ENCODE assay signal across 8 cellular contexts in the genomic region with DNA sequence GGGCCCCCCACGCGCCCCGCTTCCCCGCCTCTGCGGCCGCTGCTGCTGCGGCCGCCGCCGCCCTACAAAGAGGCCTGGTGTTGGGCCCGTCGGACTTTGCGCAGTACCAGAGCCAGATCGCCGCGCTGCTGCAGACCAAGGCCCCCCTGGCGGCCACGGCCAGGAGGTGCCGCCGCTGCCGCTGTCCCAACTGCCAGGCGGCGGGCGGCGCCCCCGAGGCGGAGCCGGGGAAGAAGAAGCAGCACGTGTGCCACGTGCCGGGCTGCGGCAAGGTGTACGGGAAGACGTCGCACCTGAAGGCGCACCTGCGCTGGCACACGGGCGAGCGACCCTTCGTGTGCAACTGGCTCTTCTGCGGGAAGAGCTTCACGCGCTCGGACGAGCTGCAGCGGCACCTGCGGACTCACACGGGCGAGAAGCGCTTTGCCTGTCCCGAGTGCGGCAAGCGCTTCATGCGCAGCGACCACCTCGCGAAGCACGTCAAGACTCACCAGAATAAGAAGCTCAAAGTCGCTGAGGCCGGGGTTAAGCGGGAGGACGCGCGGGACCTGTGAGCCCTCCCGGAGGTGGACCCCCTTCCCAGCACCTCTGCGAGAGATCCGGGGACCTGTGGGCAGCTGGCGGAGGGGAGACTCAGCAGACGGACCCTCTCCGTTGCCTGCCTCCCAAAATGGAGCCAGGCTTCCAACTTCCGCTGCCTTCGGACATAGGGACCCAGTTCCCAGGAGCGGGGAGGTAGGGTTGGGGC. TPM values are rescaled to one million over a fixed set of nuclear protein-coding genes. Genes with fewer than 3 reads are reported as not detected.
A peak's percentile ranks its signal among the peaks of the same experiment; 100 is the strongest.
DNase-seq lines count a peak whose midpoint lies in the region; ATAC-seq and TF ChIP-seq lines count a peak whose summit lies in the region.

No MANE protein-coding gene starts in this region.

- no peak overlapping the region for H2BK15ac ChIP-seq in H9 (ENCODE audit: low read depth, low read length)

- H3T11ph ChIP-seq in H9 (ENCODE audit: low read length): no peak overlapping the region

- H4K5ac ChIP-seq in H9 (ENCODE audit: insufficient read length, low read depth, low read length): no peak overlapping the region

- intact Hi-C loops in heart right ventricle (cut with DNase I): loop anchor here in 6 of 10 donors (10.0 kb wide), 5 partner anchors 98 to 312 kb away; partner anchors contain the start of gene GAD1 (in 1 of the 6)

- H3K4me1 Mint-ChIP-seq in H9: peaks cover 29 to 38% of the 10 kb centered on the region in 2 experiments

- H3K9me3 ChIP-seq in H9 (ENCODE audit: control insufficient read depth, low read depth, low read length): no peaks in the 10 kb centered on the region
- H3K9me3 ChIP-seq in heart right ventricle: no peaks in the 10 kb centered on the region

- no CpG with 5 or more reads among the region's 74 CpGs for WGBS in H9 (ENCODE audit: extremely low coverage, insufficient read length, low lambda C conversion rate)
- 2 to 17% methylated on average over 74 of the region's 74 CpGs for WGBS in heart right ventricle, 2 donors

- no peak overlapping the region for H2BK120ac ChIP-seq in H9 (ENCODE audit: low read depth, low read length, poor library complexity, severe bottlenecking)

- H4K8ac ChIP-seq in H9 (replicated peaks; ENCODE audit: insufficient read length, low read depth, low read length): no peak overlapping the region

- no peak overlapping the region for H2BK5ac ChIP-seq in H9 (ENCODE audit: insufficient read length, low read length)

- H3K23me2 ChIP-seq in H9 (ENCODE audit: insufficient read length, low read depth, low read length, poor library complexity, severe bottlenecking): peaks cover 10% of the 10 kb centered on the region

- H3K27me3 Mint-ChIP-seq in H9 (ENCODE audit: low read depth): peaks cover 98% of the 10 kb centered on the region

- H2BK12ac ChIP-seq in H9 (ENCODE audit: insufficient read length, low read depth, low read length): no peak overlapping the region

- no peak overlapping the region for H3K23ac ChIP-seq in H9 (ENCODE audit: insufficient read length, low read depth, low read length)

- peak overlapping the region; percentile 11 for H3K4me2 ChIP-seq in H9 (ENCODE audit: insufficient read depth, insufficient read length, low read length)

- H3K4me3 ChIP-seq in heart right ventricle: peak overlapping the region in 7 of 10 donors; percentile 8 to 63 (median 50)
- H3K4me3 ChIP-seq in retinal pigment epithelial cell (ENCODE audit: low read length): no peak overlapping the region

- H3K9ac ChIP-seq in H9 (ENCODE audit: extremely low read depth, insufficient read length, low read length): no peak overlapping the region

- no peaks in the 10 kb centered on the region for H3K36me3 ChIP-seq in heart right ventricle

- H3K9me3 Mint-ChIP-seq in H9: peaks cover 2 to 14% of the 10 kb centered on the region in 2 experiments; a peak in 3 of 5 replicates

- H3K4me1 ChIP-seq in H9 (ENCODE audit: insufficient read depth, low read length) (no peaks in the 10 kb centered on the region), heart right ventricle (peaks cover 12 to 43% (median 35%) of the 10 kb centered on the region in 9 donors)

- no peaks in the 10 kb centered on the region for H3K79me1 ChIP-seq in H9 (ENCODE audit: insufficient read depth, low read depth, low read length, poor library complexity, severe bottlenecking)

- H3K27ac Mint-ChIP-seq in H9: no peak overlapping the region

- no peak overlapping the region for H3K18ac ChIP-seq in H9 (ENCODE audit: insufficient read length, low read depth, low read length)

- H3K4ac ChIP-seq in H9 (ENCODE audit: low read depth, low read length): no peak overlapping the region

- no peak overlapping the region for H4K91ac ChIP-seq in H9 (ENCODE audit: insufficient read length, low read depth, low read length)

- no peak overlapping the region for H3K14ac ChIP-seq in H9 (ENCODE audit: insufficient read depth, low read length)

- H3K79me2 ChIP-seq in H9 (ENCODE audit: insufficient read depth, low read length): no peaks in the 10 kb centered on the region

- H3K56ac ChIP-seq in H9 (ENCODE audit: insufficient read length, low read depth, low read length): no peak overlapping the region

- H2BK20ac ChIP-seq in H9 (ENCODE audit: low read depth, low read length, poor library complexity, severe bottlenecking): no peak overlapping the region

- H3K27ac ChIP-seq in H9 (ENCODE audit: insufficient read length, low read depth, low read length): no peak overlapping the region
- no peak overlapping the region for H3K27ac ChIP-seq in heart right ventricle

- H2AK5ac ChIP-seq in H9 (ENCODE audit: insufficient read length, low read length): no peak overlapping the region

- no peaks in the 10 kb centered on the region for H4K20me1 ChIP-seq in H9 (ENCODE audit: control insufficient read depth, insufficient read depth, insufficient read length)

- no peaks in the 10 kb centered on the region; a peak in 1 of 7 replicates for H3K36me3 Mint-ChIP-seq in H9 (ENCODE audit: insufficient read depth in 1 of 3, low read depth in 3 of 3)

- TF ChIP-seq CTCF in H9 (conservative IDR thresholded peaks at IDR 0.05) (peak; percentile 81), heart right ventricle (IDR thresholded peaks at IDR 0.05) (peak; percentile 29 to 62 (median 53)), retinal pigment epithelial cell (conservative IDR thresholded peaks at IDR 0.05; ENCODE audit: low read depth, low read length) (peak; percentile 54)

- ATAC-seq in heart right ventricle (peak in 3 of 8 donors; percentile 54 to 64 (median 63)), HG03571 (IDR thresholded peaks at IDR 0.05; ENCODE audit: unreplicated experiment) (no peak)

- H2AFZ ChIP-seq in H9 (ENCODE audit: low read length): no peak overlapping the region

- DNase-seq in H9 (peak; percentile 86), heart right ventricle (peak in 1 of 2 donors; percentile 44), retinal pigment epithelial cell (ENCODE audit: low read depth) (no peak), cerebellum (ENCODE audit: low spot score) (no peak), OCI-M2 (lab: John Stamatoyannopoulos, UW; ENCODE audit: unreplicated experiment) (no peak), NK-92 (lab: John Stamatoyannopoulos, UW; ENCODE audit: unreplicated experiment) (no peak)
- DNase-seq in activated naive CD4-positive, alpha-beta T cell treated with anti-CD3 and anti-CD28 coated beads, Interleukin-2, amount 50 U/mL, for 16 hours: peak; percentile 43

- peaks cover 59% of the 10 kb centered on the region for H3K27me3 ChIP-seq in H9 (ENCODE audit: insufficient read depth, low read length)
- H3K27me3 ChIP-seq in heart right ventricle: peaks cover 32 to 100% (median 91%) of the 10 kb centered on the region in 7 donors

- H3K4me3 Mint-ChIP-seq in H9: peak overlapping the region; percentile 34 to 75

RNA-seq across cellular contexts. Expression of gene SP5, which starts 1.9 kb away (rescaled TPM):
- total RNA-seq in H9 (2021): 1.7 and 2.2 TPM in 2 replicates
- total RNA-seq in heart right ventricle: under 1 TPM in 8 of 10 donors, not detected in 2; 0.15 to 0.97 (median 0.45) TPM
- polyA plus RNA-seq in heart right ventricle: under 1 TPM in 1 of 2 donors, not detected in 1; 0.12 TPM
- total RNA-seq in cerebellum: 17.5 TPM

RNA-seq across cellular contexts. Expression of gene ERICH2, which starts 53.2 kb away (rescaled TPM):
- total RNA-seq in H9 (2021) (0.66 and 1.2 TPM in 2 replicates), heart right ventricle (1 to 10 TPM in 7 of 10 donors, under 1 TPM in 3; 0.46 to 2.3 (median 1.5) TPM), cerebellum (not detected)
- polyA plus RNA-seq in heart right ventricle: under 1 TPM; 0.45 to 0.66 TPM

Comparison
In these comparisons a context has a peak if more than half of its experiments do, and no peak if none do; other contexts are left out.
1. DNase-seq: peak in H9 (single experiment) and activated naive CD4-positive, alpha-beta T cell treated with anti-CD3 and anti-CD28 coated beads, Interleukin-2, amount 50 U/mL, for 16 hours (single experiment); none in retinal pigment epithelial cell (single experiment), cerebellum (single experiment), OCI-M2 (single experiment) and NK-92 (single experiment).
2. Peak in every context shown above with its lines, with median percentiles within 50 percentile points of each other: CTCF ChIP-seq.